10 cellular contexts compared by ENCODE assay signal in genomic region chr4:53541577-53542206, GRCh38. TPM values are rescaled to one million over a fixed set of nuclear protein-coding genes. Genes with fewer than 3 reads are reported as not detected.
DNase-seq lines count a peak whose midpoint lies in the region; ATAC-seq and TF ChIP-seq lines count a peak whose summit lies in the region.
"Had no signal": no experiment of that assay in that cellular context is flagged by ENCODE, and none has a peak within 500 bp of the region (broad histone marks: within the 10 kb centered on the region; RNA-seq: fewer than 3 reads in every experiment).

No MANE protein-coding gene starts in this region.

- H3K9me3 Mint-ChIP-seq in activated CD4-positive, alpha-beta T cell treated with anti-CD3 and anti-CD28 coated beads, Interleukin-2, amount 10 ng/mL, durations not matched to agents 24 days and 14 days = no peaks in the 10 kb centered on the region
- H3K9me3 Mint-ChIP-seq: activated CD4-positive, alpha-beta memory T cell treated with anti-CD3 and anti-CD28 coated beads, Interleukin-2, amount 10 ng/mL, durations not matched to agents 7 days and 5 days had no signal

- H3K4me1 Mint-ChIP-seq in activated CD4-positive, alpha-beta T cell treated with anti-CD3 and anti-CD28 coated beads, Interleukin-2, amount 10 ng/mL, durations not matched to agents 24 days and 14 days = no peaks in the 10 kb centered on the region
- H3K4me1 Mint-ChIP-seq: activated CD4-positive, alpha-beta memory T cell treated with anti-CD3 and anti-CD28 coated beads, Interleukin-2, amount 10 ng/mL, durations not matched to agents 7 days and 5 days had no signal

- H3K27me3 Mint-ChIP-seq in activated CD4-positive, alpha-beta T cell treated with anti-CD3 and anti-CD28 coated beads, Interleukin-2, amount 10 ng/mL, durations not matched to agents 24 days and 14 days = peaks cover 3% of the 10 kb centered on the region

- peak; percentile 54 for ATAC-seq in GM18861 (IDR thresholded peaks at IDR 0.05; ENCODE audit: unreplicated experiment)
- no peak for ATAC-seq in GM18505 (IDR thresholded peaks at IDR 0.05; ENCODE audit: unreplicated experiment)
- no peak for ATAC-seq in GM19397 (IDR thresholded peaks at IDR 0.05; ENCODE audit: unreplicated experiment)

- no peak for TF ChIP-seq POLR2A in GM18505 (IDR thresholded peaks at IDR 0.05; ENCODE audit: borderline replicate concordance, extremely low read depth, insufficient read depth, insufficient read length)

- no peak overlapping the region for H3K4me3 Mint-ChIP-seq in activated CD4-positive, alpha-beta T cell treated with anti-CD3 and anti-CD28 coated beads, Interleukin-2, amount 10 ng/mL, durations not matched to agents 24 days and 14 days
- H3K4me3 Mint-ChIP-seq: activated CD4-positive, alpha-beta memory T cell treated with anti-CD3 and anti-CD28 coated beads, Interleukin-2, amount 10 ng/mL, durations not matched to agents 7 days and 5 days had no signal

- TF ChIP-seq CTCF in epithelial cell of proximal tubule (conservative IDR thresholded peaks at IDR 0.05; ENCODE audit: low read depth, low read length) (no peak), retinal pigment epithelial cell (conservative IDR thresholded peaks at IDR 0.05; ENCODE audit: low read depth, low read length) (no peak)

- H3K36me3 Mint-ChIP-seq in activated CD4-positive, alpha-beta T cell treated with anti-CD3 and anti-CD28 coated beads, Interleukin-2, amount 10 ng/mL, durations not matched to agents 24 days and 14 days (ENCODE audit: low read depth) = no peaks in the 10 kb centered on the region

- DNase-seq in NCI-H526 treated with DMSO at 0.1 percent for 48 hours (lab: John Stamatoyannopoulos, UW) (peak; percentile 55), epithelial cell of proximal tubule (ENCODE audit: low read depth) (peak; percentile 57), retinal pigment epithelial cell (ENCODE audit: low read depth) (peak; percentile 88), AML-193 (lab: John Stamatoyannopoulos, UW) (no peak)
- DNase-seq in activated CD4-positive, alpha-beta T cell treated with anti-CD3 and anti-CD28 coated beads, Interleukin-2, amount 10 ng/mL, durations not matched to agents 24 days and 14 days = no peak
- DNase-seq: activated CD4-positive, alpha-beta memory T cell treated with anti-CD3 and anti-CD28 coated beads, Interleukin-2, amount 10 ng/mL, durations not matched to agents 7 days and 5 days; NCI-H2029 had no signal

- H3K4me3 ChIP-seq in epithelial cell of proximal tubule (ENCODE audit: low read depth, low read length) (no peak overlapping the region), retinal pigment epithelial cell (ENCODE audit: low read length) (no peak overlapping the region)

- H3K27ac Mint-ChIP-seq in activated CD4-positive, alpha-beta T cell treated with anti-CD3 and anti-CD28 coated beads, Interleukin-2, amount 10 ng/mL, durations not matched to agents 24 days and 14 days = no peak overlapping the region
- H3K27ac Mint-ChIP-seq: activated CD4-positive, alpha-beta memory T cell treated with anti-CD3 and anti-CD28 coated beads, Interleukin-2, amount 10 ng/mL, durations not matched to agents 7 days and 5 days had no signal

- intact Hi-C loops in activated CD4-positive, alpha-beta T cell treated with anti-CD3 and anti-CD28 coated beads, Interleukin-2, amount 10 ng/mL, durations not matched to agents 24 days and 14 days (cut with micrococcal nuclease) = no loop called here

RNA-seq across cellular contexts. Expression of gene LNX1, which starts 49.6 kb away (rescaled TPM):
- 2.6 and 3.3 TPM in 2 replicates for total RNA-seq in epithelial cell of proximal tubule
- not detected in 2 replicates for total RNA-seq in activated CD4-positive, alpha-beta T cell treated with anti-CD3 and anti-CD28 coated beads, Interleukin-2, amount 10 ng/mL, durations not matched to agents 24 days and 14 days
- total RNA-seq: activated CD4-positive, alpha-beta memory T cell treated with anti-CD3 and anti-CD28 coated beads, Interleukin-2, amount 10 ng/mL, durations not matched to agents 7 days and 5 days had no signal

Comparison
In these comparisons a context has a peak if more than half of its experiments do, and no peak if none do; other contexts are left out.
1. DNase-seq: peak in NCI-H526 treated with DMSO at 0.1 percent for 48 hours (single experiment), epithelial cell of proximal tubule (single experiment) and retinal pigment epithelial cell (single experiment); none in AML-193 (0 of 2) and activated CD4-positive, alpha-beta T cell treated with anti-CD3 and anti-CD28 coated beads, Interleukin-2, amount 10 ng/mL, durations not matched to agents 24 days and 14 days (single experiment).